Comparison of ENCODE assay signal across 11 cellular contexts in the genomic region with DNA sequence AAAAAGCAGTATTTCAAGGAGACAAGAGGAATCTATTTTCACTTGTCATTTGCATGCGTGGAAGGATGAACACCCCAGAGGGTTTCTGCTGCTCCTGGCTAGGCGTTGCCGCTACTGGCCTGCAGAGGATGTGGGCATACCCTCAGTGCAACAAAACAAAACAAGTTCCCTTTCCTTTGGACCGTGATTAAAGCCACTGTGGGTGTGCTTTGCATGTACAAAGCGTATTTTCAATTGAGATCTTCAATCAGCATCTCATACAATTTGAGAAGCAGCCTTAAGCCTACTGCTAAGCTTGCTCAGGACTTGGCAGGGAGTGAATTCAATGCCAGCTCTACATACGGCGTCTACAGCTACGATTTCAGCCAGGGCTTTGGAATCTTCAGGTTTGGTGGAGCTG.
A peak's percentile ranks its signal among the peaks of the same experiment; 100 is the strongest.
DNase-seq lines count a peak whose midpoint lies in the region; ATAC-seq and TF ChIP-seq lines count a peak whose summit lies in the region.
"Had no signal": no experiment of that assay in that cellular context is flagged by ENCODE, and none has a peak within 500 bp of the region (broad histone marks: within the 10 kb centered on the region; RNA-seq: fewer than 3 reads in every experiment).

No MANE protein-coding gene starts in this region.

- no peaks in the 10 kb centered on the region for H4K20me1 ChIP-seq in GM23338 (replicated peaks; ENCODE audit: insufficient read depth)
- H4K20me1 ChIP-seq in Loucy (ENCODE audit: insufficient read depth, low read length, poor library complexity, severe bottlenecking) = no peaks in the 10 kb centered on the region

- CTCF ChIA-PET in MCF 10A (lab: Yijun Ruan, JAX) = interaction anchor here (0.6 to 1.2 kb wide), 2 partner anchors 110 to 130 kb away, joined by 3 to 4 read pairs; no protein-coding TSS in a partner anchor

- H3K27me3 Mint-ChIP-seq in GM23338 (ENCODE audit: insufficient read depth, low read depth, poor library complexity) (peaks cover 2% of the 10 kb centered on the region), natural killer cell (ENCODE audit: low read depth in 2 of 2) (peaks cover 7 to 41% of the 10 kb centered on the region in 2 donors), MCF 10A (ENCODE audit: insufficient read depth, unreplicated experiment) (no peaks in the 10 kb centered on the region)

- DNase-seq in activated effector memory CD4-positive, alpha-beta T cell treated with Interleukin-2 at 50 U/mL for 16 hours = peak; percentile 51
- no peak for DNase-seq in activated effector memory CD4-positive, alpha-beta T cell treated with anti-CD3 and anti-CD28 coated beads, Interleukin-2, amount 50 U/mL, for 16 hours
- DNase-seq in GM23338 (ENCODE audit: low spot score) (no peak), natural killer cell (peak; percentile 26), NCI-H748 treated with DMSO at 0.1 percent for 48 hours (lab: John Stamatoyannopoulos, UW) (no peak), MCF 10A (ENCODE audit: unreplicated experiment) (no peak), NCI-H446 treated with DMSO at 0.1 percent for 48 hours (lab: John Stamatoyannopoulos, UW) (no peak)
- DNase-seq: foreskin fibroblast had no signal

- no peaks in the 10 kb centered on the region for H3K36me3 Mint-ChIP-seq in GM23338 (ENCODE audit: low read depth)
- peaks cover 21% of the 10 kb centered on the region for H3K36me3 Mint-ChIP-seq in natural killer cell
- no peaks in the 10 kb centered on the region for H3K36me3 Mint-ChIP-seq in MCF 10A (ENCODE audit: insufficient read depth, unreplicated experiment)

- H3K4me1 ChIP-seq in GM23338 (ENCODE audit: insufficient read depth) (no peaks in the 10 kb centered on the region), Loucy (ENCODE audit: insufficient read depth, low read length, poor library complexity, severe bottlenecking) (peaks cover 42% of the 10 kb centered on the region)

- H3K27ac ChIP-seq in GM23338 (ENCODE audit: low read depth) = no peak overlapping the region

- H3K27ac Mint-ChIP-seq in GM23338 = no peak overlapping the region
- peak overlapping the region; percentile 1 to 81 for H3K27ac Mint-ChIP-seq in natural killer cell
- no peak overlapping the region for H3K27ac Mint-ChIP-seq in MCF 10A (ENCODE audit: low read depth, unreplicated experiment)
- H3K27ac Mint-ChIP-seq: activated naive CD4-positive, alpha-beta T cell treated with anti-CD3 and anti-CD28 coated beads, Interleukin-2, amount 50 U/mL, for 72 hours had no signal

- H3K9me3 ChIP-seq in Loucy (ENCODE audit: insufficient read depth, low read depth, low read length) = no peaks in the 10 kb centered on the region

- ATAC-seq in GM23338 (no peak), natural killer cell (peak; percentile 77 to 86 (median 86))
- ATAC-seq: HCT116 had no signal

- peaks cover 19% of the 10 kb centered on the region; the same call in 1 of the 2 replicates for H3K9me2 ChIP-seq in GM23338 (ENCODE audit: insufficient read depth)
- H3K9me2 ChIP-seq in Loucy (replicated peaks; ENCODE audit: low read depth, low read length) = no peaks in the 10 kb centered on the region

- no peak overlapping the region for H3K4me3 Mint-ChIP-seq in GM23338
- peak overlapping the region; percentile 67 for H3K4me3 Mint-ChIP-seq in natural killer cell
- H3K4me3 Mint-ChIP-seq in MCF 10A (ENCODE audit: unreplicated experiment) = no peak overlapping the region

- H3K4me2 ChIP-seq in GM23338 (no peak overlapping the region), Loucy (ENCODE audit: low read depth, low read length, poor library complexity, severe bottlenecking) (peak overlapping the region; percentile 5)

- H2AFZ ChIP-seq in GM23338 (0 out of 2 replicates have a peak overlapping the region, but pooled peaks have one; percentile 18), Loucy (ENCODE audit: low read length) (no peak overlapping the region; the same call in 1 of the 2 replicates)

- H3K4me1 Mint-ChIP-seq in GM23338 (no peaks in the 10 kb centered on the region; the same call in 2 of the 3 replicates), natural killer cell (peaks cover 63 to 96% of the 10 kb centered on the region in 2 donors), MCF 10A (ENCODE audit: insufficient read depth, unreplicated experiment) (peaks cover 23% of the 10 kb centered on the region)

- no peak for TF ChIP-seq CTCF in GM23338 (conservative IDR thresholded peaks at IDR 0.05; ENCODE audit: low read depth in 2 of 2)
- TF ChIP-seq CTCF in Loucy (conservative IDR thresholded peaks at IDR 0.05; ENCODE audit: low read length) = no peak
- no peak for TF ChIP-seq CTCF in natural killer cell (IDR thresholded peaks at IDR 0.05)
- no peak for TF ChIP-seq CTCF in MCF 10A (IDR thresholded peaks at IDR 0.05; ENCODE audit: unreplicated experiment)

- intact Hi-C loops in natural killer cell (cut with micrococcal nuclease) (loop anchor here (2.0 kb wide), 1 partner anchor 18 kb away; no protein-coding TSS in a partner anchor), MCF 10A (cut with micrococcal nuclease) (loop anchor here (10.0 kb wide), 1 partner anchor 670 kb away; a partner anchor contains a TSS)

- POLR2A ChIA-PET in MCF 10A (lab: Yijun Ruan, JAX) = no interaction called here

- H3F3A ChIP-seq in GM23338 (replicated peaks; ENCODE audit: low read depth) (no peaks in the 10 kb centered on the region), Loucy (ENCODE audit: low read depth) (no peaks in the 10 kb centered on the region)

- H3K36me3 ChIP-seq in GM23338 (ENCODE audit: insufficient read depth) = no peaks in the 10 kb centered on the region
- no peaks in the 10 kb centered on the region for H3K36me3 ChIP-seq in Loucy (ENCODE audit: insufficient read depth, low read length)

- no peak overlapping the region for H3K9ac ChIP-seq in Loucy (ENCODE audit: low read depth, low read length, poor library complexity, severe bottlenecking)

- H3K4me3 ChIP-seq in GM23338 (no peak overlapping the region), Loucy (ENCODE audit: low read length, poor library complexity, severe bottlenecking) (no peak overlapping the region)

- H3K79me2 ChIP-seq in GM23338 (replicated peaks; ENCODE audit: insufficient read depth) (no peaks in the 10 kb centered on the region), Loucy (ENCODE audit: insufficient read depth, low read length) (no peaks in the 10 kb centered on the region)

- H3K9me3 Mint-ChIP-seq in GM23338 (peaks cover 4% of the 10 kb centered on the region; the same call in 1 of the 3 replicates), natural killer cell (no peaks in the 10 kb centered on the region), MCF 10A (ENCODE audit: unreplicated experiment) (no peaks in the 10 kb centered on the region)

- H3K27me3 ChIP-seq in GM23338 (ENCODE audit: insufficient read depth) (no peaks in the 10 kb centered on the region), Loucy (ENCODE audit: insufficient read depth, low read length, poor library complexity, severe bottlenecking) (no peaks in the 10 kb centered on the region)

- BruUV-seq in MCF 10A (replicated peaks; lab: Mats Ljungman, UMichigan) = no TSS peak

TF ChIP-seq in GM23338, 12 proteins besides CTCF, POLR2A, EP300 and RAD21 (continues in another document):
- TF ChIP-seq JUNB (IDR thresholded peaks at IDR 0.05; ENCODE audit: unreplicated experiment) = no peak
- no peak for TF ChIP-seq STAT1 (IDR thresholded peaks at IDR 0.05; ENCODE audit: unreplicated experiment)
- no peak for TF ChIP-seq EZH2phosphoT487 (IDR thresholded peaks at IDR 0.05; ENCODE audit: unreplicated experiment)
- no peak for TF ChIP-seq ZNF331 (CRISPR knock-in tag; IDR thresholded peaks at IDR 0.05; ENCODE audit: low read depth)
- TF ChIP-seq, protein P1, sequence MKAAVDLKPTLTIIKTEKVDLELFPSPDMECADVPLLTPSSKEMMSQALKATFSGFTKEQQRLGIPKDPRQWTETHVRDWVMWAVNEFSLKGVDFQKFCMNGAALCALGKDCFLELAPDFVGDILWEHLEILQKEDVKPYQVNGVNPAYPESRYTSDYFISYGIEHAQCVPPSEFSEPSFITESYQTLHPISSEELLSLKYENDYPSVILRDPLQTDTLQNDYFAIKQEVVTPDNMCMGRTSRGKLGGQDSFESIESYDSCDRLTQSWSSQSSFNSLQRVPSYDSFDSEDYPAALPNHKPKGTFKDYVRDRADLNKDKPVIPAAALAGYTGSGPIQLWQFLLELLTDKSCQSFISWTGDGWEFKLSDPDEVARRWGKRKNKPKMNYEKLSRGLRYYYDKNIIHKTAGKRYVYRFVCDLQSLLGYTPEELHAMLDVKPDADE (IDR thresholded peaks at IDR 0.05) = no peak
- TF ChIP-seq ZNF114 (CRISPR knock-in tag; IDR thresholded peaks at IDR 0.05) = no peak
- no peak for TF ChIP-seq POLR2AphosphoS5 (IDR thresholded peaks at IDR 0.05; ENCODE audit: low read depth)
- no peak for TF ChIP-seq CREB1 (CRISPR knock-in tag; IDR thresholded peaks at IDR 0.05; ENCODE audit: low read depth)
- TF ChIP-seq, protein P2, sequence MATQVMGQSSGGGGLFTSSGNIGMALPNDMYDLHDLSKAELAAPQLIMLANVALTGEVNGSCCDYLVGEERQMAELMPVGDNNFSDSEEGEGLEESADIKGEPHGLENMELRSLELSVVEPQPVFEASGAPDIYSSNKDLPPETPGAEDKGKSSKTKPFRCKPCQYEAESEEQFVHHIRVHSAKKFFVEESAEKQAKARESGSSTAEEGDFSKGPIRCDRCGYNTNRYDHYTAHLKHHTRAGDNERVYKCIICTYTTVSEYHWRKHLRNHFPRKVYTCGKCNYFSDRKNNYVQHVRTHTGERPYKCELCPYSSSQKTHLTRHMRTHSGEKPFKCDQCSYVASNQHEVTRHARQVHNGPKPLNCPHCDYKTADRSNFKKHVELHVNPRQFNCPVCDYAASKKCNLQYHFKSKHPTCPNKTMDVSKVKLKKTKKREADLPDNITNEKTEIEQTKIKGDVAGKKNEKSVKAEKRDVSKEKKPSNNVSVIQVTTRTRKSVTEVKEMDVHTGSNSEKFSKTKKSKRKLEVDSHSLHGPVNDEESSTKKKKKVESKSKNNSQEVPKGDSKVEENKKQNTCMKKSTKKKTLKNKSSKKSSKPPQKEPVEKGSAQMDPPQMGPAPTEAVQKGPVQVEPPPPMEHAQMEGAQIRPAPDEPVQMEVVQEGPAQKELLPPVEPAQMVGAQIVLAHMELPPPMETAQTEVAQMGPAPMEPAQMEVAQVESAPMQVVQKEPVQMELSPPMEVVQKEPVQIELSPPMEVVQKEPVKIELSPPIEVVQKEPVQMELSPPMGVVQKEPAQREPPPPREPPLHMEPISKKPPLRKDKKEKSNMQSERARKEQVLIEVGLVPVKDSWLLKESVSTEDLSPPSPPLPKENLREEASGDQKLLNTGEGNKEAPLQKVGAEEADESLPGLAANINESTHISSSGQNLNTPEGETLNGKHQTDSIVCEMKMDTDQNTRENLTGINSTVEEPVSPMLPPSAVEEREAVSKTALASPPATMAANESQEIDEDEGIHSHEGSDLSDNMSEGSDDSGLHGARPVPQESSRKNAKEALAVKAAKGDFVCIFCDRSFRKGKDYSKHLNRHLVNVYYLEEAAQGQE (IDR thresholded peaks at IDR 0.05; ENCODE audit: unreplicated experiment) = no peak

Comparison
In these comparisons a context has a peak if more than half of its experiments do, and no peak if none do; other contexts are left out.
1. DNase-seq: peak in activated effector memory CD4-positive, alpha-beta T cell treated with Interleukin-2 at 50 U/mL for 16 hours (single experiment) and natural killer cell (single experiment); none in activated effector memory CD4-positive, alpha-beta T cell treated with anti-CD3 and anti-CD28 coated beads, Interleukin-2, amount 50 U/mL, for 16 hours (single experiment), GM23338 (single experiment), NCI-H748 treated with DMSO at 0.1 percent for 48 hours (single experiment), MCF 10A (single experiment) and NCI-H446 treated with DMSO at 0.1 percent for 48 hours (single experiment).
2. H3K27ac Mint-ChIP-seq: peak in natural killer cell (2 of 2); none in GM23338 (single experiment) and MCF 10A (single experiment).